ENCODE assay signal across 17 cellular contexts in the genomic region with DNA sequence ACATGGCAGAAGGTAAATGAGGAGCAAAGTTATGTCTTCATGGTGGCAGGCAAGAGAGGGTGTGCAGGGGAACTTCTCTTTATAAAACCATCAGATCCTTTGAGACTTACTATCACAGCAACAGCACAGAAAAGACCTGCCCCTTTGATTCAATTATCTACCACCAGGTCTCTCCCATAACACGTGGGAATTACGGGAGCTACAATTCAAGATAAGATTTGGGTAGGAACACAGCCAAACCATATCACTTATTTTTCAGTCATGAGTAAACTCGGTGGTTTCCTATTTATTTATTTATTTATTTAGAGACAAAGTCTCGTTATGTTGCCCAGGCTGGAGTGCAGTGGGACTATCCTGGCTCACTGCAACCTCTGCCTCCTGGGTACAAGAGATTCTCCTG. TPM values are rescaled to one million over a fixed set of nuclear protein-coding genes. Genes with fewer than 3 reads are reported as not detected.
A peak's percentile ranks its signal among the peaks of the same experiment; 100 is the strongest.
DNase-seq lines count a peak whose midpoint lies in the region; ATAC-seq and TF ChIP-seq lines count a peak whose summit lies in the region.
"Had no signal": no experiment of that assay in that cellular context is flagged by ENCODE, and none has a peak within 500 bp of the region (broad histone marks: within the 10 kb centered on the region; RNA-seq: fewer than 3 reads in every experiment).

No MANE protein-coding gene starts in this region.

- 72 to 75% methylated on average over 4 of the region's 4 CpGs for WGBS in GM23248 (ENCODE audit: low coverage in 1 of 2, low lambda C conversion rate in 2 of 2, missing lambda C conversion rate in 2 of 2), 2 experiments

- H3K4me3 ChIP-seq in GM23248: no peak overlapping the region
- no peak overlapping the region for H3K4me3 ChIP-seq in fibroblast of pulmonary artery (replicated peaks; ENCODE audit: low read depth, low read length)
- H3K4me3 ChIP-seq: BLaER1 had no signal

- in situ Hi-C loops in GM23248 (cut with MboI): no loop called here

- TF ChIP-seq CTCF in VCaP (conservative IDR thresholded peaks at IDR 0.05) (no peak), fibroblast of pulmonary artery (IDR thresholded peaks at IDR 0.05; ENCODE audit: low read length, missing control alignments) (no peak), osteocyte (IDR thresholded peaks at IDR 0.05) (no peak)

- H3K9me3 Mint-ChIP-seq in osteocyte (ENCODE audit: unreplicated experiment): no peaks in the 10 kb centered on the region
- H3K9me3 Mint-ChIP-seq: CD8-positive, alpha-beta memory T cell; IgD-negative memory B cell had no signal

- no peaks in the 10 kb centered on the region for H4K20me1 ChIP-seq in GM23248 (ENCODE audit: insufficient read depth)
- H4K20me1 ChIP-seq: BLaER1 had no signal

- H3F3A ChIP-seq in GM23248 (ENCODE audit: insufficient read depth): peaks cover 19% of the 10 kb centered on the region

- H3K4me3 Mint-ChIP-seq in osteocyte (ENCODE audit: unreplicated experiment): no peak overlapping the region
- H3K4me3 Mint-ChIP-seq: IgD-negative memory B cell had no signal

- no peaks in the 10 kb centered on the region for H3K9me2 ChIP-seq in GM23248 (ENCODE audit: insufficient read depth)

- H3K27ac Mint-ChIP-seq in osteocyte (ENCODE audit: unreplicated experiment): peak overlapping the region; percentile 72
- H3K27ac Mint-ChIP-seq: CD8-positive, alpha-beta memory T cell; IgD-negative memory B cell had no signal

- no peak overlapping the region for H3K4me2 ChIP-seq in GM23248 (ENCODE audit: unreplicated experiment)
- H3K4me2 ChIP-seq: BLaER1 had no signal

- no peaks in the 10 kb centered on the region for H3K79me2 ChIP-seq in GM23248 (ENCODE audit: insufficient read depth)

- no peaks in the 10 kb centered on the region for H3K27me3 Mint-ChIP-seq in osteocyte (ENCODE audit: unreplicated experiment)
- H3K27me3 Mint-ChIP-seq: CD8-positive, alpha-beta memory T cell had no signal

- no peak for ATAC-seq in GM18520 (IDR thresholded peaks at IDR 0.05; ENCODE audit: unreplicated experiment)
- ATAC-seq in HG03520 (IDR thresholded peaks at IDR 0.05; ENCODE audit: unreplicated experiment): no peak
- ATAC-seq: HCT116 had no signal

- H3K4me1 Mint-ChIP-seq in osteocyte (ENCODE audit: unreplicated experiment): peaks cover 74% of the 10 kb centered on the region
- H3K4me1 Mint-ChIP-seq: CD8-positive, alpha-beta memory T cell had no signal

- DNase-seq in GM23248 (no peak), fibroblast of pulmonary artery (ENCODE audit: low read depth) (peak; percentile 46), osteocyte (ENCODE audit: extremely low spot score, unreplicated experiment) (no peak), NCI-H69 (lab: John Stamatoyannopoulos, UW) (no peak), NCI-H2029 (lab: John Stamatoyannopoulos, UW) (no peak)
- DNase-seq: AML-193; CD8-positive, alpha-beta memory T cell; DMS53; GF-D8 had no signal

- H3K9ac ChIP-seq in GM23248: no peak overlapping the region
- H3K9ac ChIP-seq: BLaER1 had no signal

- peaks cover 28% of the 10 kb centered on the region for H3K4me1 ChIP-seq in GM23248 (ENCODE audit: insufficient read depth)
- H3K4me1 ChIP-seq: BLaER1 had no signal

- H3K27ac ChIP-seq in GM23248 (peak overlapping the region; percentile 49), VCaP (peak overlapping the region; percentile 83; the same call in 1 of the 2 replicates)
- H3K27ac ChIP-seq: BLaER1 had no signal

- no peaks in the 10 kb centered on the region for H3K36me3 ChIP-seq in GM23248 (ENCODE audit: low read depth)
- H3K36me3 ChIP-seq: BLaER1 had no signal

- H2AFZ ChIP-seq in GM23248: no peak overlapping the region

- H3K27me3 ChIP-seq in GM23248 (replicated peaks; ENCODE audit: insufficient read depth): no peaks in the 10 kb centered on the region
- H3K27me3 ChIP-seq: BLaER1 had no signal

- H3K9me3 ChIP-seq in GM23248 (ENCODE audit: low read depth): no peaks in the 10 kb centered on the region
- H3K9me3 ChIP-seq: BLaER1 had no signal

- no peaks in the 10 kb centered on the region for H3K36me3 Mint-ChIP-seq in osteocyte (ENCODE audit: unreplicated experiment)
- H3K36me3 Mint-ChIP-seq: CD8-positive, alpha-beta memory T cell had no signal

RNA-seq across cellular contexts. Expression of a gene that starts 22.1 kb away (rescaled TPM):
- total RNA-seq in GM23248 (2014; rRNA removed; shearing (Covaris generic)): 12.9 and 14.8 TPM in 2 replicates
- 12.6 and 13.9 TPM in 2 replicates for polyA plus RNA-seq in GM23248 (2016; fragmentation: Nextera tagmentation; extraction: Ambion mirVana)
- total RNA-seq in osteocyte: 118 and 132 TPM in 2 replicates
- total RNA-seq: CD8-positive, alpha-beta memory T cell had no signal
- polyA plus RNA-seq: CD8-positive, alpha-beta memory T cell; IgD-negative memory B cell had no signal

RNA-seq across cellular contexts. Expression of a gene that starts 38.2 kb away (rescaled TPM):
- total RNA-seq in GM23248 (2014; rRNA removed; shearing (Covaris generic)): 13.8 TPM in 1 of 2 replicates, not detected in the other
- polyA plus RNA-seq in GM23248 (2016; fragmentation: Nextera tagmentation; extraction: Ambion mirVana): 6.5 and 8.1 TPM in 2 replicates
- 0.78 TPM in 1 of 2 replicates, not detected in the other for total RNA-seq in osteocyte
- total RNA-seq: A673; CD8-positive, alpha-beta memory T cell; HT-29 had no signal
- polyA plus RNA-seq: CD8-positive, alpha-beta memory T cell; IgD-negative memory B cell had no signal

RNA-seq across cellular contexts. Expression of a gene that starts 54.8 kb away (rescaled TPM):
- 8.1 and 13.5 TPM in 2 replicates for total RNA-seq in GM23248 (2014; rRNA removed; shearing (Covaris generic))
- 16.3 and 17.9 TPM in 2 replicates for polyA plus RNA-seq in GM23248 (2016; fragmentation: Nextera tagmentation; extraction: Ambion mirVana)
- total RNA-seq in osteocyte: 35.3 and 37.6 TPM in 2 replicates
- total RNA-seq: CD8-positive, alpha-beta memory T cell had no signal
- polyA plus RNA-seq: CD8-positive, alpha-beta memory T cell; IgD-negative memory B cell had no signal
